8 cellular contexts compared by ENCODE assay signal in genomic region chr12:12721251-12721689, GRCh38. TPM values are rescaled to one million over a fixed set of nuclear protein-coding genes. Genes with fewer than 3 reads are reported as not detected.
DNase-seq lines count a peak whose midpoint lies in the region; ATAC-seq, FAIRE-seq and TF ChIP-seq lines count a peak whose summit lies in the region.

No MANE protein-coding gene starts in this region.

- H3K4me2 ChIP-seq in astrocyte (ENCODE audit: low read length) = peak overlapping the region; percentile 89

- ATAC-seq in CD8-positive, alpha-beta T cell = no peak
- ATAC-seq in natural killer cell (no peak), GM21723 (IDR thresholded peaks at IDR 0.05; ENCODE audit: unreplicated experiment) (no peak)

- H3K27ac Mint-ChIP-seq in CD8-positive, alpha-beta T cell = peak overlapping the region; percentile 89
- H3K27ac Mint-ChIP-seq in astrocyte (ENCODE audit: unreplicated experiment) (no peak overlapping the region), natural killer cell (peak overlapping the region; percentile 99 to 100)

- H3K9ac ChIP-seq in astrocyte (ENCODE audit: low read length) = peak overlapping the region; percentile 98

- peak overlapping the region; percentile 97 for H3K27ac ChIP-seq in CD8-positive, alpha-beta T cell (ENCODE audit: low read depth, low read length)
- H3K27ac ChIP-seq in astrocyte (ENCODE audit: low read depth, low read length) = peak overlapping the region; percentile 92

- TF ChIP-seq CTCF in CD8-positive, alpha-beta T cell (IDR thresholded peaks at IDR 0.05) = no peak
- no peak for TF ChIP-seq CTCF in astrocyte (IDR thresholded peaks at IDR 0.05; ENCODE audit: insufficient read depth, low read depth, low read length)
- no peak for TF ChIP-seq CTCF in natural killer cell (IDR thresholded peaks at IDR 0.05)

- intact Hi-C loops in CD8-positive, alpha-beta T cell (cut with DNase I, micrococcal nuclease) = loop anchor here in 1 of 2 experiments (5.0 kb wide), 1 partner anchor 1661 kb away; no protein-coding TSS in a partner anchor
- intact Hi-C loops in natural killer cell (cut with micrococcal nuclease) = loop anchor here (10.0 kb wide), 1 partner anchor 736 kb away; no protein-coding TSS in a partner anchor

- H3K4me1 ChIP-seq in CD8-positive, alpha-beta T cell (ENCODE audit: insufficient read depth, low read length) = peaks cover 32% of the 10 kb centered on the region
- peaks cover 34% of the 10 kb centered on the region for H3K4me1 ChIP-seq in astrocyte (ENCODE audit: insufficient read depth, low read length)

- peaks cover 71% of the 10 kb centered on the region for H3K79me2 ChIP-seq in astrocyte (ENCODE audit: insufficient read depth, low read length)

- H3K4me3 ChIP-seq in CD8-positive, alpha-beta T cell (ENCODE audit: low read depth, low read length) = peak overlapping the region; percentile 96
- H3K4me3 ChIP-seq in Jurkat, Clone E6-1 (ENCODE audit: low read length) = peak overlapping the region; percentile 72
- H3K4me3 ChIP-seq in astrocyte (ENCODE audit: insufficient read depth, low read depth, low read length) = peak overlapping the region; percentile 50

- peak overlapping the region; percentile 98 for H3K4me3 Mint-ChIP-seq in CD8-positive, alpha-beta T cell
- H3K4me3 Mint-ChIP-seq in astrocyte (ENCODE audit: unreplicated experiment) = no peak overlapping the region
- H3K4me3 Mint-ChIP-seq in natural killer cell = peak overlapping the region; percentile 98

- H3K27me3 ChIP-seq in CD8-positive, alpha-beta T cell (ENCODE audit: insufficient read depth, low read length) = no peaks in the 10 kb centered on the region
- H3K27me3 ChIP-seq in astrocyte (ENCODE audit: insufficient read depth, low read length) = no peaks in the 10 kb centered on the region

- DNase-seq in CD8-positive, alpha-beta T cell = peak in 2 of 7 experiments; percentile 32 to 60
- DNase-seq in Jurkat, Clone E6-1 (ENCODE audit: low read depth, low spot score) = no peak
- DNase-seq in astrocyte (ENCODE audit: low read depth) (no peak), natural killer cell (no peak), nucleus accumbens (lab: John Stamatoyannopoulos, UW) (no peak), mesenteric fat pad (ENCODE audit: low spot score) (no peak), kidney glomerular epithelial cell (lab: John Stamatoyannopoulos, UW) (no peak)

- POLR2A ChIA-PET in CD8-positive, alpha-beta T cell (lab: Charles Lee) = interaction anchor here (1.4 to 14.5 kb wide), 3 partner anchors 15 to 364 kb away, joined by 4 to 339 read pairs (median 127); partner anchors contain the start of genes BORCS5 and GPR19

- H3K4me1 Mint-ChIP-seq in CD8-positive, alpha-beta T cell (ENCODE audit: low read depth) = peaks cover 34% of the 10 kb centered on the region
- H3K4me1 Mint-ChIP-seq in astrocyte (ENCODE audit: low read depth, unreplicated experiment) (peaks cover 10% of the 10 kb centered on the region), natural killer cell (peaks cover 54 to 73% of the 10 kb centered on the region in 2 donors)

- no peak overlapping the region for H2AFZ ChIP-seq in astrocyte (ENCODE audit: low read depth, low read length)

- no peak for FAIRE-seq in astrocyte (lab: Jason Lieb, UNC)

- no peaks in the 10 kb centered on the region for H3K9me3 Mint-ChIP-seq in CD8-positive, alpha-beta T cell
- H3K9me3 Mint-ChIP-seq in astrocyte (ENCODE audit: unreplicated experiment) (no peaks in the 10 kb centered on the region), natural killer cell (no peaks in the 10 kb centered on the region)

- H3K36me3 ChIP-seq in CD8-positive, alpha-beta T cell (ENCODE audit: insufficient read depth, low read length) = peaks cover 29% of the 10 kb centered on the region
- peaks cover 15% of the 10 kb centered on the region for H3K36me3 ChIP-seq in astrocyte (ENCODE audit: insufficient read depth, low read length)

- H3K9me3 ChIP-seq in CD8-positive, alpha-beta T cell (ENCODE audit: low read length) = no peaks in the 10 kb centered on the region
- no peaks in the 10 kb centered on the region for H3K9me3 ChIP-seq in astrocyte (ENCODE audit: insufficient read depth, low read depth, low read length)

- H3K36me3 Mint-ChIP-seq in CD8-positive, alpha-beta T cell = peaks cover 69% of the 10 kb centered on the region
- peaks cover 5% of the 10 kb centered on the region for H3K36me3 Mint-ChIP-seq in astrocyte (ENCODE audit: low read depth, unreplicated experiment)
- H3K36me3 Mint-ChIP-seq in natural killer cell = peaks cover 31% of the 10 kb centered on the region

- H4K20me1 ChIP-seq in astrocyte (ENCODE audit: insufficient read depth, low read length) = peaks cover 20% of the 10 kb centered on the region

- CTCF ChIA-PET in CD8-positive, alpha-beta T cell (lab: Charles Lee) = interaction anchor here (1.4 to 4.1 kb wide), 3 partner anchors 15 to 364 kb away, joined by 3 to 25 read pairs (median 6); partner anchors contain the start of gene BORCS5

- no peaks in the 10 kb centered on the region for H3K27me3 Mint-ChIP-seq in CD8-positive, alpha-beta T cell (ENCODE audit: low read depth)
- H3K27me3 Mint-ChIP-seq in astrocyte (ENCODE audit: low read depth, unreplicated experiment) (no peaks in the 10 kb centered on the region), natural killer cell (ENCODE audit: low read depth in 2 of 2) (no peaks in the 10 kb centered on the region)

RNA-seq across cellular contexts. Expression of gene CDKN1B, which starts 4.1 kb away (rescaled TPM):
- total RNA-seq in CD8-positive, alpha-beta T cell = 100 to 1,000 TPM; 240 to 245 TPM
- 91.3 TPM for polyA plus RNA-seq in Jurkat, Clone E6-1 (2012; ENCODE audit: insufficient read depth, insufficient read length)
- 13.4 and 16.7 TPM in 2 replicates for total RNA-seq in astrocyte
- 100 to 1,000 TPM; 119 to 207 (median 130) TPM for total RNA-seq in natural killer cell
- 28.9 TPM for total RNA-seq in mesenteric fat pad

RNA-seq across cellular contexts. Expression of gene GPR19, which starts 25.3 kb away (rescaled TPM):
- 1 to 10 TPM in 1 of 2 experiments, under 1 TPM in 1; 0.68 to 1.7 TPM for total RNA-seq in CD8-positive, alpha-beta T cell
- 1.2 TPM for polyA plus RNA-seq in Jurkat, Clone E6-1 (2012; ENCODE audit: insufficient read depth, insufficient read length)
- 2.8 and 4.3 TPM in 2 replicates for total RNA-seq in astrocyte
- total RNA-seq in natural killer cell = 1 to 10 TPM in 2 of 3 donors, under 1 TPM in 1; 0.45 to 2.6 (median 2.2) TPM
- not detected for total RNA-seq in mesenteric fat pad
